Comparison of ENCODE assay signal across 18 cellular contexts in the genomic region with DNA sequence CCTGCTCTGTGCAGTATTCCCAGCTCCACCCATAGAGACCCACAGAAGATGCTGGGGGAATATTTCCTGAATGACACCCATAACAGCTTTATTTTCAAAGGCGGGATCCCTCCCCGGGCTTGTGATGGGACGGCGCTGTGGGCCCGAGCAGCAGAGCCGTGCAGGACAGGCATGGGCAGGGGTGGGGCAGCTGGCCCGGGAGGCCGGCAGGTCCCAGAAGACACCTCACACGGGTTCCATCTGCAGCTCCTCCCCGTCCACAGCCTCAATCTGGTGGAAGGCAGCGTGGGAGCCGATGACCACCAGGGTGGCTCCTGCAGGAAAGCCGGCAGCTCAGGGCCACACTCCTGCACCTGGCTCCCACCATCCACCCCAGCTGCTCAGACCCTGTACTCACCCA. TPM values are rescaled to one million over a fixed set of nuclear protein-coding genes. Genes with fewer than 3 reads are reported as not detected.
"Had no signal": no experiment of that assay in that cellular context is flagged by ENCODE, and none has a peak within 500 bp of the region (broad histone marks: within the 10 kb centered on the region; RNA-seq: fewer than 3 reads in every experiment).

No MANE protein-coding gene starts in this region.

- H3K4me3 Mint-ChIP-seq: activated CD4-positive, alpha-beta T cell treated with anti-CD3 and anti-CD28 coated beads, Interleukin-2, amount 10 ng/mL, durations not matched to agents 7 days and 5 days; activated T-helper 17 cell treated with anti-CD3 and anti-CD28 coated beads, Interleukin-2, amount 50 U/mL, for 72 hours; dendritic cell treated with granulocyte-macrophage colony-stimulating factor and Interleukin-4, amounts not matched to agents 40 ng/mL and 50 ng/mL, for 4 days; stimulated activated effector memory CD8-positive, alpha-beta T cell treated with anti-CD3 and anti-CD28 coated beads, Interleukin-12 subunit alpha, Interleukin-12 subunit beta, amount 100 ng/mL, for 72 hours had no signal

- H3K4me3 ChIP-seq: body of pancreas, heart left ventricle, pancreas had no signal

- H3K36me3 Mint-ChIP-seq: immature natural killer cell had no signal

- H3K27ac ChIP-seq: pancreas had no signal

- H3K27me3 Mint-ChIP-seq: activated CD4-positive, alpha-beta T cell treated with anti-CD3 and anti-CD28 coated beads, Interleukin-2, amount 10 ng/mL, durations not matched to agents 7 days and 5 days; activated T-helper 17 cell treated with anti-CD3 and anti-CD28 coated beads, Interleukin-2, amount 50 U/mL, for 72 hours; dendritic cell treated with granulocyte-macrophage colony-stimulating factor and Interleukin-4, amounts not matched to agents 40 ng/mL and 50 ng/mL, for 4 days; effector memory CD8-positive, alpha-beta T cell had no signal

- ATAC-seq: activated T-helper 17 cell treated with anti-CD3 and anti-CD28 coated beads, Interleukin-2, amount 50 U/mL, for 72 hours; body of pancreas; effector memory CD8-positive, alpha-beta T cell; heart left ventricle; pancreas; stimulated activated effector memory CD8-positive, alpha-beta T cell treated with anti-CD3 and anti-CD28 coated beads, Interleukin-12 subunit alpha, Interleukin-12 subunit beta, amount 100 ng/mL, for 72 hours had no signal

- H3K36me3 ChIP-seq: pancreas had no signal

- H3K9me3 Mint-ChIP-seq: activated CD4-positive, alpha-beta T cell treated with anti-CD3 and anti-CD28 coated beads, Interleukin-2, amount 10 ng/mL, durations not matched to agents 7 days and 5 days; activated T-helper 17 cell treated with anti-CD3 and anti-CD28 coated beads, Interleukin-2, amount 50 U/mL, for 72 hours; dendritic cell treated with granulocyte-macrophage colony-stimulating factor and Interleukin-4, amounts not matched to agents 40 ng/mL and 50 ng/mL, for 4 days; effector memory CD8-positive, alpha-beta T cell; immature natural killer cell; stimulated activated effector memory CD8-positive, alpha-beta T cell treated with anti-CD3 and anti-CD28 coated beads, Interleukin-12 subunit alpha, Interleukin-12 subunit beta, amount 100 ng/mL, for 72 hours had no signal

- H3K27ac Mint-ChIP-seq: activated T-helper 17 cell treated with anti-CD3 and anti-CD28 coated beads, Interleukin-2, amount 50 U/mL, for 72 hours; dendritic cell treated with granulocyte-macrophage colony-stimulating factor and Interleukin-4, amounts not matched to agents 40 ng/mL and 50 ng/mL, for 4 days had no signal

- DNase-seq: activated CD4-positive, alpha-beta T cell treated with anti-CD3 and anti-CD28 coated beads, Interleukin-2, amount 10 ng/mL, durations not matched to agents 7 days and 5 days; activated naive CD4-positive, alpha-beta T cell treated with Interleukin-2 at 50 U/mL for 16 hours; activated T-cell treated with anti-CD3 and anti-CD28 coated beads for 4 hours; body of pancreas; central memory CD4-positive, alpha-beta T cell; effector memory CD8-positive, alpha-beta T cell; heart left ventricle; immature natural killer cell; pancreas; T-helper 9 cell had no signal

- H3K9me3 ChIP-seq: body of pancreas, heart left ventricle, pancreas had no signal

- H3K27me3 ChIP-seq: body of pancreas, heart left ventricle, pancreas had no signal

RNA-seq across cellular contexts. Expression of gene ERFL, which starts 28.4 kb away (rescaled TPM):
- total RNA-seq: body of pancreas, epithelial cell of proximal tubule, frontal cortex, urinary bladder had no signal

RNA-seq across cellular contexts. Expression of gene ATP1A3, which starts 37.4 kb away (rescaled TPM):
- total RNA-seq: epithelial cell of proximal tubule, lower leg skin, mesenteric fat pad had no signal
